8 cellular contexts compared by ENCODE assay signal in the genomic region with DNA sequence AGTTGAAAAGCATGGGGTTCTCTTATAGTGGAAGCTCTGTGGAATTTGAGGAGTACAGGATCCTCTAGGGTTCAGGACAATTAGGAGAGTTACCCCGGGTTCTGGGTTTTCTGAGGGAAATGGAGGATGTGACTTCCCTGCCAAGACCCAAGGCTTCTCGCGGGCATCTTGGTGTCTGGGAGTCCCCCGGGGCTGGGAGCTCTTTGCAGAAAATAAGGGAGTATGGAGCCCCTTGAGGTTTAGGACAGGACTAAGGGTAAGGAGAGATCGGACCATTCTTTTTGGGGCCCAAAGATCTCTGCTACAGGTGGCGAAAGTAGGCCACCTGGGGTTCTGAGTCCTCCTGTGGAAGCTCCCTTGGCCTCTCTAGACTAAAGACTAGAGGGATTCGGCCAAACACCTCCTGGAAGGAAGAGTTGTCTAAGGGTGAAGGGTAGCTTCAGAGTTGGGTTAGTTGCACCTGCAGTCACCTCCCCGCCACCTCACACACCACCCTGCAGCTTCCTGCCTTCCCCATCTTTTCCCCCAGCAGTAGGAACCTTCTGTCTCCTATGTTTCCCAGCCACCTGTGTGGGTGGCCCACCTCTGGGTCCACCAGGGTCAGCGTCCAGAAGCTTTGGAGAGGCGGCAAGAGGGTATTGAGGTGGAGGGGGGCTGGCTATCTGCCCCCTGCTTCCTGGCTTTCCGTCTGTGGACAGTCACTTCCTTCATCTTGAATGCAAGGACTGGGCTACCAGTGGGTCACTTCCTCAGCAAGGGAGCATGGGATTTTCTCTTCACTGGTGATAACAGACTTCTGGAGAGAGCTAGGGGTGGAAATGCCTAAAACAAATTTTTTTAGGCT. TPM values are rescaled to one million over a fixed set of nuclear protein-coding genes. Genes with fewer than 3 reads are reported as not detected.
DNase-seq lines count a peak whose midpoint lies in the region; ATAC-seq and TF ChIP-seq lines count a peak whose summit lies in the region.

No MANE protein-coding gene starts in this region.

- H3K4me3 ChIP-seq in Panc1 (ENCODE audit: low read depth in 2 of 2, low read length in 2 of 2) (peak overlapping the region; percentile 84 to 91), trophoblast cell (ENCODE audit: low read depth, low read length) (peak overlapping the region; percentile 90)

- CTCF ChIA-PET in Panc1 (lab: Charles Lee), result interaction anchor here (1.7 kb wide), 1 partner anchor 79 kb away, joined by 4 read pairs; the partner anchor contains the start of gene PIK3IP1

- peak overlapping the region; percentile 57 for H3K27ac Mint-ChIP-seq in endothelial cell (ENCODE audit: unreplicated experiment)

- peak overlapping the region; percentile 93 for H3K4me3 Mint-ChIP-seq in endothelial cell (ENCODE audit: unreplicated experiment)

- H3K79me1 ChIP-seq in trophoblast cell (ENCODE audit: low read length), result peaks cover 5% of the 10 kb centered on the region

- peak overlapping the region; percentile 81 for H4K8ac ChIP-seq in trophoblast cell (ENCODE audit: low read depth, low read length)

- H2BK120ac ChIP-seq in trophoblast cell (ENCODE audit: insufficient read depth, low read length, poor library complexity), result peak overlapping the region; percentile 89

- peaks cover 67% of the 10 kb centered on the region for H3K4me1 Mint-ChIP-seq in endothelial cell (ENCODE audit: unreplicated experiment)

- peak overlapping the region; percentile 79 for H3K27ac ChIP-seq in Panc1 (ENCODE audit: low read length)
- no peak overlapping the region for H3K27ac ChIP-seq in trophoblast cell (ENCODE audit: low read depth, low read length)

- H3K4ac ChIP-seq in trophoblast cell (ENCODE audit: low read depth, low read length), result peak overlapping the region; percentile 82

- H2BK5ac ChIP-seq in trophoblast cell (ENCODE audit: low read depth, low read length, poor library complexity), result peak overlapping the region; percentile 80

- H3K4me1 ChIP-seq in Panc1 (ENCODE audit: control insufficient read depth, insufficient read depth, low read length) (peaks cover 8% of the 10 kb centered on the region; the same call in 1 of the 2 replicates), trophoblast cell (ENCODE audit: control insufficient read depth in 1 of 2, insufficient read depth in 2 of 2, low read length in 2 of 2) (peaks cover 5 to 10% of the 10 kb centered on the region in 2 experiments)

- H3K9ac ChIP-seq in trophoblast cell (ENCODE audit: low read length), result peak overlapping the region; percentile 74

- peak overlapping the region; percentile 87 for H3K14ac ChIP-seq in trophoblast cell (ENCODE audit: low read length)

- BruUV-seq in Panc1 (replicated peaks; lab: Mats Ljungman, UMichigan), result TSS peak; percentile 74

- no peaks in the 10 kb centered on the region for H3K9me3 ChIP-seq in Panc1 (ENCODE audit: control insufficient read depth, insufficient read depth, low read depth, low read length)
- no peaks in the 10 kb centered on the region for H3K9me3 ChIP-seq in trophoblast cell (ENCODE audit: insufficient read depth, low read depth, low read length)

- no peaks in the 10 kb centered on the region for H3K27me3 ChIP-seq in Panc1 (ENCODE audit: control insufficient read depth, insufficient read depth, low read length)
- H3K27me3 ChIP-seq in trophoblast cell (ENCODE audit: insufficient read depth, low read length), result no peaks in the 10 kb centered on the region

- intact Hi-C loops in Panc1 (cut with micrococcal nuclease; ENCODE audit: unreplicated experiment), result no loop called here

- no peak overlapping the region for H4K12ac ChIP-seq in trophoblast cell (ENCODE audit: low read depth, low read length)

- no peak overlapping the region for H3K23ac ChIP-seq in trophoblast cell (ENCODE audit: low read length)

- POLR2A ChIA-PET in Panc1 (lab: Charles Lee), result interaction anchor here (0.8 to 1.4 kb wide), 2 partner anchors 60 to 77 kb away, joined by 3 to 4 read pairs; no protein-coding TSS in a partner anchor

- H2AK5ac ChIP-seq in trophoblast cell (ENCODE audit: low read length), result no peak overlapping the region

- no peaks in the 10 kb centered on the region for H3K9me3 Mint-ChIP-seq in endothelial cell (ENCODE audit: unreplicated experiment)

- peak overlapping the region; percentile 75 for H4K91ac ChIP-seq in trophoblast cell (ENCODE audit: low read depth, low read length)

- TF ChIP-seq CTCF in Panc1 (IDR thresholded peaks at IDR 0.05) (no peak), endothelial cell (IDR thresholded peaks at IDR 0.05; ENCODE audit: unreplicated experiment) (no peak)

- H3K36me3 ChIP-seq in Panc1 (ENCODE audit: control insufficient read depth, insufficient read depth, low read length) (peaks cover 8% of the 10 kb centered on the region; the same call in 1 of the 2 replicates), trophoblast cell (ENCODE audit: control insufficient read depth in 1 of 2, insufficient read depth in 2 of 2, low read length in 2 of 2) (no peaks in the 10 kb centered on the region)

- H3K79me2 ChIP-seq in trophoblast cell (ENCODE audit: control insufficient read depth, insufficient read depth, low read length, poor library complexity), result peaks cover 4% of the 10 kb centered on the region

- peak; percentile 11 for DNase-seq in EL
- no peak for DNase-seq in Panc1 (ENCODE audit: low read depth, low spot score)
- DNase-seq in endothelial cell (ENCODE audit: low spot score), result no peak
- no peak for DNase-seq in trophoblast cell
- no peak for DNase-seq in Ammon's horn (ENCODE audit: low spot score)
- DNase-seq in NCI-H510A (lab: John Stamatoyannopoulos, UW), result no peak
- DNase-seq in HPDE6-E6E7 (ENCODE audit: extremely low spot score), result no peak

- H3K4me2 ChIP-seq in trophoblast cell (ENCODE audit: low read length), result peak overlapping the region; percentile 75

- no peak overlapping the region for H3K18ac ChIP-seq in trophoblast cell (ENCODE audit: low read length)

- in situ Hi-C loops in Panc1 (cut with HindIII; ENCODE audit: low pct_unique_long_range_greater_than_20kb, low sequenced_read_pairs), result no loop called here

- H3K36me3 Mint-ChIP-seq in endothelial cell (ENCODE audit: low read depth, unreplicated experiment), result peaks cover 14% of the 10 kb centered on the region

- ATAC-seq in Panc1 (no peak), GM18511 (IDR thresholded peaks at IDR 0.05; ENCODE audit: unreplicated experiment) (no peak)

- WGBS in trophoblast cell (ENCODE audit: extremely low coverage, insufficient coverage, insufficient read length), result no CpG with 5 or more reads among the region's 11 CpGs

- H3K27me3 Mint-ChIP-seq in endothelial cell (ENCODE audit: unreplicated experiment), result peaks cover 3% of the 10 kb centered on the region

- no peak overlapping the region for H2AFZ ChIP-seq in trophoblast cell (ENCODE audit: insufficient read depth, low read length, poor library complexity)

- H2BK12ac ChIP-seq in trophoblast cell (ENCODE audit: low read length), result no peak overlapping the region

RNA-seq across cellular contexts. Expression of gene LIMK2, which starts 0.9 kb away (rescaled TPM):
- total RNA-seq in Panc1 (2021; ENCODE audit: unreplicated experiment) (12.6 TPM), endothelial cell (ENCODE audit: unreplicated experiment) (248 TPM)
- polyA plus RNA-seq in Panc1 (2012; ENCODE audit: insufficient read length), result 10.7 TPM
- 131 and 135 TPM in 2 replicates for polyA plus RNA-seq in trophoblast cell (2013)

RNA-seq across cellular contexts. Expression of gene RNF185, which starts 53.0 kb away (rescaled TPM):
- total RNA-seq in Panc1 (2021; ENCODE audit: unreplicated experiment) (23.5 TPM), endothelial cell (ENCODE audit: unreplicated experiment) (30.9 TPM)
- 25.4 TPM for polyA plus RNA-seq in Panc1 (2012; ENCODE audit: insufficient read length)
- 31.7 and 33.1 TPM in 2 replicates for polyA plus RNA-seq in trophoblast cell (2013)

Comparison
In these comparisons a context has a peak if more than half of its experiments do, and no peak if none do; other contexts are left out.
1. RNA of gene LIMK2, which starts 0.9 kb away (total RNA-seq): 248 TPM in endothelial cell (single experiment); 12.6 TPM in Panc1 (single experiment); every median in the first group is over 10 times any median in the second.